Comparison of ENCODE assay signal across 22 cellular contexts in the genomic region with DNA sequence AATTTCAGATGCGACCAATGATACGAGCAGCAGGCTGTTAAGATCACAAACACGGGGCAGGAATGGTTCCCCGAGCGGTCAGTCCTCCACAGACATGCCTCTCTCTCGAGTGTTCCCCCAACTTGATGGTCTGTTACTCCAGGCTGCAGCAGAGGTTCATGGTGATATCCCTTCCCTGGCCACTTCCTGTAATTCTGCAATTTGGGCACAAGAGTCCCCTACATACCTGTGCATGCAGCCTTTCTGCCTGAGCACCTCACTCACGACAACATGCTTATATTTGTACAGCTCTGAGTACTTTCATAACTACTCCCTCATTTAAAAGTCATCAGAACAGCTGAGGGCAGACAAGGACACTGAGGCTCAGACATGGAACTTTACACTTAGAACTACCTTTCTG.
DNase-seq lines count a peak whose midpoint lies in the region; ATAC-seq, FAIRE-seq and TF ChIP-seq lines count a peak whose summit lies in the region.
"Had no signal": no experiment of that assay in that cellular context is flagged by ENCODE, and none has a peak within 500 bp of the region (broad histone marks: within the 10 kb centered on the region; RNA-seq: fewer than 3 reads in every experiment).

No MANE protein-coding gene starts in this region.

- H3K27me3 ChIP-seq in OCI-LY3 (ENCODE audit: low read depth, low read length) (no peaks in the 10 kb centered on the region), vagina (no peaks in the 10 kb centered on the region)
- H3K27me3 ChIP-seq: BE2C had no signal

- FAIRE-seq in kidney (lab: Jason Lieb, UNC), result no peak
- FAIRE-seq: urothelium cell line had no signal

- H3K9me3 ChIP-seq in OCI-LY3 (ENCODE audit: insufficient read depth, low read length) (no peaks in the 10 kb centered on the region), kidney (ENCODE audit: control insufficient read depth in 1 of 2, low read length in 2 of 2) (no peaks in the 10 kb centered on the region), vagina (no peaks in the 10 kb centered on the region)
- H3K9me3 ChIP-seq: BE2C had no signal

- H3K79me2 ChIP-seq in OCI-LY3 (ENCODE audit: low read length), result no peaks in the 10 kb centered on the region

- ATAC-seq in GM21423 (IDR thresholded peaks at IDR 0.05; ENCODE audit: unreplicated experiment), result peak; percentile 64
- ATAC-seq: left ventricle myocardium superior; naive thymus-derived CD8-positive, alpha-beta T cell; Right ventricle myocardium inferior; stimulated activated naive B cell treated with anti-CD40 and anti-IgM and Interleukin-4, amounts not matched to agents 10 μg/mL and 1 μg/mL and 100 μg/mL, for 72 hours had no signal

- no peak overlapping the region for H3K4me3 ChIP-seq in OCI-LY3 (ENCODE audit: low read length)
- H3K4me3 ChIP-seq in kidney (ENCODE audit: low read length in 2 of 2), result no peak overlapping the region
- no peak overlapping the region for H3K4me3 ChIP-seq in vagina

- no peak overlapping the region for H2AFZ ChIP-seq in OCI-LY3 (ENCODE audit: low read depth, low read length)

- H3K4me2 ChIP-seq in OCI-LY3 (ENCODE audit: low read length), result no peak overlapping the region

- no peaks in the 10 kb centered on the region for H3K36me3 ChIP-seq in OCI-LY3 (replicated peaks; ENCODE audit: low read depth, low read length)
- no peaks in the 10 kb centered on the region for H3K36me3 ChIP-seq in kidney (ENCODE audit: control insufficient read depth in 1 of 2, insufficient read depth in 2 of 2, low read length in 2 of 2)
- H3K36me3 ChIP-seq in vagina, result no peaks in the 10 kb centered on the region
- H3K36me3 ChIP-seq: BE2C had no signal

- DNase-seq in GM10248 (ENCODE audit: extremely low spot score), result no peak
- DNase-seq in kidney, result peak; percentile 22
- no peak for DNase-seq in activated gamma-delta T cell (lab: John Stamatoyannopoulos, UW)
- no peak for DNase-seq in RKO (ENCODE audit: low spot score)
- DNase-seq in vagina (ENCODE audit: extremely low spot score in 2 of 2), result no peak
- DNase-seq in occipital lobe (lab: John Stamatoyannopoulos, UW), result no peak
- DNase-seq: activated CD8-positive, alpha-beta memory T cell treated with anti-CD3 and anti-CD28 coated beads for 24 hours; activated gamma-delta T cell treated with Interleukin-2 at 50 U/mL for 16 hours; BE2C; DMS79 treated with DMSO at 0.1 percent for 48 hours; hippocampal formation; left ventricle myocardium superior; naive thymus-derived CD8-positive, alpha-beta T cell; NCI-H2029 treated with DMSO at 0.1 percent for 48 hours; NCI-H748 treated with DMSO at 0.1 percent for 48 hours; right cardiac atrium; stimulated activated naive B cell treated with anti-CD40 and anti-IgM and Interleukin-4, amounts not matched to agents 10 μg/mL and 1 μg/mL and 100 μg/mL, for 72 hours had no signal

- no peak overlapping the region for H3K27ac ChIP-seq in OCI-LY3 (ENCODE audit: low read length)
- no peak overlapping the region for H3K27ac ChIP-seq in kidney (ENCODE audit: low read depth in 2 of 2, low read length in 2 of 2)
- no peak overlapping the region for H3K27ac ChIP-seq in vagina
- H3K27ac ChIP-seq: epithelial cell of prostate had no signal

- TF ChIP-seq CTCF in GM10248 (IDR thresholded peaks at IDR 0.05; ENCODE audit: control extremely low read depth, extremely low read depth, low read depth, missing control alignments) (peak; percentile 28), OCI-LY3 (IDR thresholded peaks at IDR 0.05; ENCODE audit: low read depth, low read length) (0 out of 2 replicates have a peak, but pooled peaks have one; percentile 9), kidney (IDR thresholded peaks at IDR 0.05; ENCODE audit: borderline replicate concordance, extremely low read depth, insufficient read depth) (peak; percentile 30), vagina (IDR thresholded peaks at IDR 0.05) (no peak)

- H3K4me1 ChIP-seq in OCI-LY3 (ENCODE audit: low read length), result no peaks in the 10 kb centered on the region
- no peaks in the 10 kb centered on the region for H3K4me1 ChIP-seq in kidney (ENCODE audit: control insufficient read depth in 1 of 2, insufficient read depth in 1 of 2, low read depth in 1 of 2, low read length in 2 of 2)
- H3K4me1 ChIP-seq in vagina, result no peaks in the 10 kb centered on the region
- H3K4me1 ChIP-seq: BE2C had no signal

- H4K20me1 ChIP-seq in OCI-LY3 (ENCODE audit: insufficient read depth, low read length), result no peaks in the 10 kb centered on the region

- POLR2A ChIA-PET in GM10248 (lab: Yijun Ruan, JAX), result no interaction called here

- no peak for TF ChIP-seq POLR2A in vagina (IDR thresholded peaks at IDR 0.05)

- H3K9ac ChIP-seq in OCI-LY3 (ENCODE audit: low read length) (no peak overlapping the region), kidney (ENCODE audit: low read length in 2 of 2) (no peak overlapping the region)

- CTCF ChIA-PET in GM10248 (lab: Yijun Ruan, JAX), result interaction anchor here (0.9 to 1.5 kb wide), 8 partner anchors 9 to 422 kb away, joined by 3 to 9 read pairs (median 4); no protein-coding TSS in a partner anchor

- intact Hi-C loops in kidney (cut with DNase I) (no loop called here), vagina (cut with DNase I) (no loop called here)

Comparison
In these comparisons a context has a peak if more than half of its experiments do, and no peak if none do; other contexts are left out.
1. CTCF ChIP-seq: peak in GM10248 (single experiment), OCI-LY3 (single experiment) and kidney (single experiment); none in vagina (0 of 3).